Comparison of ENCODE assay signal across 1 cellular context in genomic region chrX:46328133-46328532, GRCh38.
A peak's percentile ranks its signal among the peaks of the same experiment; 100 is the strongest.
TF ChIP-seq lines count a peak whose summit lies in the region.

No MANE protein-coding gene starts in this region.

TF ChIP-seq in A549, 52 proteins besides CTCF, POLR2A, EP300 and RAD21 (continued from another document):
- peak; percentile 13; the same call in 1 of the 2 replicates for TF ChIP-seq FOXS1 (CRISPR knock-in tag; IDR thresholded peaks at IDR 0.05)
TF ChIP-seq in A549: peak in this region for 5.
